Comparison of ENCODE assay signal across 8 cellular contexts in the genomic region with DNA sequence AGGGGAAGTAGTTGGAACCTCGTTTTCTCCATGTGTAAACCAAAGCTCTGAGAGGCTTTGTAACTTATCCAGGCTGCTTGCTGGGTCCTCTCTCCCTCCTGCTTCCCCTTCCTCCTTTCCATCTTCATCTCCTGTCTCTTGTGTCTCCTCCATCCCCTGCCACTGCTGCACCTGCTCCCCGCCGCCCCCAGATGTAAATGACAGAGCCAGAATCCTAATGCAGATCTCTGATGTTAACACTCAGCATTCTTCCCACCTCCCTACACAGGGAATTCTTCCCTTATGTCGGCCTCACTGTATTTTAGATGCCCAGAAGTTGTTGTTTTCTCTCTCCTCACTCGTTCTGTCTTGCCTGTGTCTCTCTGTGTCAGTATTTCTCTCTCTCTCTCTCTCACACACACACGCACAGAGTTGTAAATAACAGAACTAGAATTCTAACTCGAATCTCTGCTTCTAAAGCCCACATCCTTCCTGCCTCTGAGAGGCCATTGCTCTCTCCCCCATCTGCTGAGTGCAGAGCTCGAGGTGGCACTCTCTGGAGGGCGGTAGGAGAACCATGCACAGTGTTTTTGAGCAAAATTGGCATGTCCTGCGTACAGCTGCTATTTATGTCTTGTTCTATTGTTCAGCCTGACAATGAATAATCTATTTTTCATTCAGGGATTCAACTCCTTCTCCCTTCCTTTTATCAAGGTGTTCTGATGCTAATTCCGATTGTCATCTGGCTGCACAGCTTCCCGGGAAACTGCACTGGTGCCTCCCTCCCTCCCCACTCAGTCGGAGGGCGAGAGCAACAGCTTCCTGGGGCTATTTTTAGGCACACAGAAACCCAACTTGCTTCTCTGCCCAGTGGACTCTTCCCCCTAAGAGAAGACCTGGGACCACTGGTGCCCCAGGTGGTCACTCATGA.
DNase-seq lines count a peak whose midpoint lies in the region; ATAC-seq, FAIRE-seq and TF ChIP-seq lines count a peak whose summit lies in the region.

No MANE protein-coding gene starts in this region.

- TF ChIP-seq POLR2A in gastroesophageal sphincter (IDR thresholded peaks at IDR 0.05) = no peak

- 40 to 57% methylated on average over 13 to 14 of the region's 14 CpGs for WGBS in gastroesophageal sphincter (ENCODE audit: low coverage in 1 of 2), 2 donors

- no peak for TF ChIP-seq EP300 in gastroesophageal sphincter (IDR thresholded peaks at IDR 0.05)

- DNase-seq in GM19239 (ENCODE audit: insufficient read length, low spot score) (peak; percentile 40), neural crest cell (ENCODE audit: low read depth, low spot score) (no peak), NCI-H1092 treated with DMSO at 0.1 percent for 48 hours (lab: John Stamatoyannopoulos, UW) (no peak), NCI-H2029 treated with DMSO at 0.1 percent for 48 hours (lab: John Stamatoyannopoulos, UW) (no peak), mucosa of gallbladder (ENCODE audit: low spot score) (no peak)

- peak; percentile 49 for FAIRE-seq in GM19239 (lab: Jason Lieb, UNC)

- H3K36me3 ChIP-seq in gastroesophageal sphincter = no peaks in the 10 kb centered on the region

- no peaks in the 10 kb centered on the region for H3K9me3 ChIP-seq in gastroesophageal sphincter

- H3K27ac ChIP-seq in gastroesophageal sphincter = no peak overlapping the region

- H3K9me3 Mint-ChIP-seq in activated T-helper 17 cell treated with anti-CD3 and anti-CD28 coated beads, Interleukin-2, amount 50 U/mL, for 72 hours = no peaks in the 10 kb centered on the region
- H3K9me3 Mint-ChIP-seq in neural crest cell = no peaks in the 10 kb centered on the region

- H3K4me1 Mint-ChIP-seq in activated T-helper 17 cell treated with anti-CD3 and anti-CD28 coated beads, Interleukin-2, amount 50 U/mL, for 72 hours = peaks cover 11% of the 10 kb centered on the region
- peaks cover 28% of the 10 kb centered on the region for H3K4me1 Mint-ChIP-seq in neural crest cell

- no peak overlapping the region for H3K4me3 ChIP-seq in gastroesophageal sphincter

- TF ChIP-seq CTCF in neural crest cell (conservative IDR thresholded peaks at IDR 0.05) (no peak), gastroesophageal sphincter (IDR thresholded peaks at IDR 0.05) (no peak)

- peaks cover 2 to 46% (median 18%) of the 10 kb centered on the region in 3 donors for H3K4me1 ChIP-seq in gastroesophageal sphincter

- H3K27me3 ChIP-seq in gastroesophageal sphincter = no peaks in the 10 kb centered on the region

- ATAC-seq in HG03108 (IDR thresholded peaks at IDR 0.05; ENCODE audit: unreplicated experiment) (peak; percentile 83), gastroesophageal sphincter (no peak)
- peak; percentile 75 for ATAC-seq in activated T-helper 17 cell treated with anti-CD3 and anti-CD28 coated beads, Interleukin-2, amount 50 U/mL, for 72 hours (replicated peaks)

- H3K27ac Mint-ChIP-seq in activated T-helper 17 cell treated with anti-CD3 and anti-CD28 coated beads, Interleukin-2, amount 50 U/mL, for 72 hours = peak overlapping the region; percentile 48
- peak overlapping the region; percentile 13 for H3K27ac Mint-ChIP-seq in neural crest cell (ENCODE audit: unreplicated experiment)

- peak overlapping the region; percentile 47 for H3K4me3 Mint-ChIP-seq in activated T-helper 17 cell treated with anti-CD3 and anti-CD28 coated beads, Interleukin-2, amount 50 U/mL, for 72 hours
- no peak overlapping the region for H3K4me3 Mint-ChIP-seq in neural crest cell

- H3K36me3 Mint-ChIP-seq in activated T-helper 17 cell treated with anti-CD3 and anti-CD28 coated beads, Interleukin-2, amount 50 U/mL, for 72 hours (ENCODE audit: low read depth) = no peaks in the 10 kb centered on the region
- H3K36me3 Mint-ChIP-seq in neural crest cell (ENCODE audit: low read depth) = no peaks in the 10 kb centered on the region

- peaks cover 6% of the 10 kb centered on the region for H3K27me3 Mint-ChIP-seq in activated T-helper 17 cell treated with anti-CD3 and anti-CD28 coated beads, Interleukin-2, amount 50 U/mL, for 72 hours
- peaks cover 4% of the 10 kb centered on the region for H3K27me3 Mint-ChIP-seq in neural crest cell (ENCODE audit: low read depth)
